9 cellular contexts compared by ENCODE assay signal in the genomic region with DNA sequence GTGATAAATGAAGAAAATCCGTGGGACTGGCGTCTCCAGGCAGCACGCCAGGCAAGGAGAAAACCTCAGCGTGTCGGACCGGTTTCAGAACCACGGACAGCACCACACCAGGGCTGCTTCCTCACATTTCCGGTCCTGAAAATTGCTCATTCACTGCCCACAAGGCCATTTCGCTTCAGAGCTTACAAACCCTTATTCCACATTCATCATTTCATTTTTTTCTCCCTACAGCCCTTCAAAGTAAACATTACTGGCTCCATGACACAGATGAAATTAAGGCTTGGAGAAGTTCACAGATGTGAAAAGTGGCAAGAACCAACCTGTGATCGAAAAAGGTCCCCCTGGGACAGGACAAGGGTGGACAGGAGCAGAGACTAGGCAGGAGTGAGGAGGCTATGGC. TPM values are rescaled to one million over a fixed set of nuclear protein-coding genes. Genes with fewer than 3 reads are reported as not detected.
DNase-seq lines count a peak whose midpoint lies in the region; ATAC-seq, FAIRE-seq and TF ChIP-seq lines count a peak whose summit lies in the region.
"Had no signal": no experiment of that assay in that cellular context is flagged by ENCODE, and none has a peak within 500 bp of the region (broad histone marks: within the 10 kb centered on the region; RNA-seq: fewer than 3 reads in every experiment).

No MANE protein-coding gene starts in this region.

- H3K27ac ChIP-seq in PC-9 (no peak overlapping the region), astrocyte (ENCODE audit: low read depth, low read length) (no peak overlapping the region)

- H3K4me1 ChIP-seq in PC-9 (replicated peaks; ENCODE audit: insufficient read depth), result peaks cover 24% of the 10 kb centered on the region; the same call in 1 of the 2 replicates
- peaks cover 31% of the 10 kb centered on the region for H3K4me1 ChIP-seq in astrocyte (ENCODE audit: insufficient read depth, low read length)

- TF ChIP-seq CTCF in PC-9 (conservative IDR thresholded peaks at IDR 0.05) (no peak), astrocyte (IDR thresholded peaks at IDR 0.05; ENCODE audit: insufficient read depth, low read depth, low read length) (no peak)

- H3K9me2 ChIP-seq in PC-9 (ENCODE audit: insufficient read depth), result no peaks in the 10 kb centered on the region

- FAIRE-seq in astrocyte (lab: Jason Lieb, UNC), result peak; percentile 17
- FAIRE-seq: keratinocyte had no signal

- H3K27me3 Mint-ChIP-seq in astrocyte (ENCODE audit: low read depth, unreplicated experiment), result peaks cover 8% of the 10 kb centered on the region

- H3K79me2 ChIP-seq in PC-9 (ENCODE audit: low read depth), result no peaks in the 10 kb centered on the region
- peaks cover 9% of the 10 kb centered on the region for H3K79me2 ChIP-seq in astrocyte (ENCODE audit: insufficient read depth, low read length)

- peak; percentile 54 for DNase-seq in GOT3 (lab: John Stamatoyannopoulos, UW)
- DNase-seq in PC-9, result peak; percentile 46 to 75
- DNase-seq in astrocyte (ENCODE audit: low read depth), result peak; percentile 76
- peak; percentile 71 for DNase-seq in iPS-NIHi11 (ENCODE audit: low spot score)
- DNase-seq in stimulated activated CD4-positive, alpha-beta T cell treated with anti-CD3 and anti-CD28 coated beads, Interleukin-4, amount 100 ng/mL, for 4 hours, result peak; percentile 10 to 20
- DNase-seq in NCI-H1417 treated with DMSO at 0.1 percent for 48 hours (lab: John Stamatoyannopoulos, UW), result no peak

- H3K36me3 ChIP-seq in PC-9 (ENCODE audit: low read depth) (no peaks in the 10 kb centered on the region), astrocyte (ENCODE audit: insufficient read depth, low read length) (no peaks in the 10 kb centered on the region)

- ATAC-seq in HG03565 (IDR thresholded peaks at IDR 0.05; ENCODE audit: unreplicated experiment), result no peak
- ATAC-seq in GM18868 (IDR thresholded peaks at IDR 0.05; ENCODE audit: unreplicated experiment), result no peak

- intact Hi-C loops in PC-9 (cut with micrococcal nuclease; ENCODE audit: unreplicated experiment), result no loop called here

- peaks cover 18% of the 10 kb centered on the region for H3F3A ChIP-seq in PC-9 (ENCODE audit: insufficient read depth, low read depth)

- no peak overlapping the region for H3K9ac ChIP-seq in astrocyte (ENCODE audit: low read length)

- H2AFZ ChIP-seq in PC-9, result no peak overlapping the region
- no peak overlapping the region for H2AFZ ChIP-seq in astrocyte (ENCODE audit: low read depth, low read length)

- POLR2A ChIA-PET in PC-9 (lab: Charles Lee; ENCODE audit: unreplicated experiment), result no interaction called here

- CTCF ChIA-PET in PC-9 (lab: Charles Lee), result no interaction called here

- H3K27me3 ChIP-seq in PC-9 (ENCODE audit: insufficient read depth, low read depth) (no peaks in the 10 kb centered on the region), astrocyte (ENCODE audit: insufficient read depth, low read length) (no peaks in the 10 kb centered on the region)

- BruUV-seq in PC-9 (replicated peaks; lab: Mats Ljungman, UMichigan), result no TSS peak

- H3K4me2 ChIP-seq in PC-9 (no peak overlapping the region), astrocyte (ENCODE audit: low read length) (no peak overlapping the region)

- peaks cover 36% of the 10 kb centered on the region for H3K4me1 Mint-ChIP-seq in astrocyte (ENCODE audit: low read depth, unreplicated experiment)

- H3K27ac Mint-ChIP-seq in astrocyte (ENCODE audit: unreplicated experiment), result no peak overlapping the region

- H4K20me1 ChIP-seq in PC-9 (ENCODE audit: insufficient read depth) (peaks cover 4% of the 10 kb centered on the region; the same call in 1 of the 2 replicates), astrocyte (ENCODE audit: insufficient read depth, low read length) (peaks cover 28% of the 10 kb centered on the region)

- H3K36me3 Mint-ChIP-seq in astrocyte (ENCODE audit: low read depth, unreplicated experiment), result no peaks in the 10 kb centered on the region

- H3K4me3 ChIP-seq in PC-9, result no peak overlapping the region
- H3K4me3 ChIP-seq in astrocyte (ENCODE audit: insufficient read depth, low read depth, low read length), result no peak overlapping the region

- H3K4me3 Mint-ChIP-seq in astrocyte (ENCODE audit: unreplicated experiment), result peak overlapping the region; percentile 30

- H3K9me3 Mint-ChIP-seq in astrocyte (ENCODE audit: unreplicated experiment), result no peaks in the 10 kb centered on the region

- no peaks in the 10 kb centered on the region for H3K9me3 ChIP-seq in PC-9 (ENCODE audit: insufficient read depth, low read depth)
- no peaks in the 10 kb centered on the region for H3K9me3 ChIP-seq in astrocyte (ENCODE audit: insufficient read depth, low read depth, low read length)

RNA-seq across cellular contexts. Expression of a gene that starts 1.5 kb away (rescaled TPM):
- total RNA-seq in PC-9 (2021) (7.2 and 11.0 TPM in 2 replicates), astrocyte (6.8 and 8.2 TPM in 2 replicates)

RNA-seq across cellular contexts. Expression of a gene that starts 18.9 kb away (rescaled TPM):
- total RNA-seq in PC-9 (2021), result not detected in 2 replicates
- total RNA-seq in astrocyte, result 2.7 and 3.4 TPM in 2 replicates

RNA-seq across cellular contexts. Expression of a gene that starts 19.0 kb away (rescaled TPM):
- total RNA-seq in PC-9 (2021) (not detected in 2 replicates), astrocyte (not detected in 2 replicates)

RNA-seq across cellular contexts. Expression of a gene that starts 35.8 kb away (rescaled TPM):
- total RNA-seq in PC-9 (2021), result 81.1 and 82.1 TPM in 2 replicates
- total RNA-seq in astrocyte, result 56.5 and 57.2 TPM in 2 replicates
